In the genomic region with DNA sequence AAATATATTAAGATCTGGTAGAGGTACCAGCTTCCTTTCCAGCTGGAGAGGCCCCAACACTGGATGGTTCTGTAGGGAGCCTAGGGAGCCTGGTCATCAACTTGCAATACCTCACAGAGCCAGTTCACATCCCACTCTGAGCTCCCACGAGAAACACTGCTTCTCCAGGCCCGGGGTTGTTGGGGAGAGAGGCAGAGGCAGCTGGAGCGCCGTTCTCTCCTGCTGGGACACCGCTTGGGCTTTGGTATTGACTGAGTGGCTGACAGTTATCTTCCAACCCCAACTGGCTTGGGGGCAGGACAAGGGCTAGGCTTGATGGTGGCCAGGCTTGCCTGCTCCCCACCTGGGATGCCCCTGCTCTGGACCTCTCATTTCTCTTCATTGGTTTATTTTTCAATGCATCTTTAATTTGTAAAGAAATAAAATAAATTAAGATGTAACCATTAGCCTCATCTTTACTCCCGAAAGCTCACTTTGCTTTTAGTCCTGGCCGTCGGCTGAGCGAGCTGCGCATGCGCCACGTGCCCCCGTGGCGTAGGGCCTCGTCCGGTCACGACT, we compare ENCODE assay signal across 1 cellular context.
TF ChIP-seq lines count a peak whose summit lies in the region.

No MANE protein-coding gene starts in this region.

TF ChIP-seq in GM12878, 131 proteins besides CTCF, POLR2A, EP300 and RAD21:
- 0 out of 2 replicates have a peak, but pooled peaks have one; percentile 75 for TF ChIP-seq HDGF (IDR thresholded peaks at IDR 0.05)
- TF ChIP-seq, protein P1, sequence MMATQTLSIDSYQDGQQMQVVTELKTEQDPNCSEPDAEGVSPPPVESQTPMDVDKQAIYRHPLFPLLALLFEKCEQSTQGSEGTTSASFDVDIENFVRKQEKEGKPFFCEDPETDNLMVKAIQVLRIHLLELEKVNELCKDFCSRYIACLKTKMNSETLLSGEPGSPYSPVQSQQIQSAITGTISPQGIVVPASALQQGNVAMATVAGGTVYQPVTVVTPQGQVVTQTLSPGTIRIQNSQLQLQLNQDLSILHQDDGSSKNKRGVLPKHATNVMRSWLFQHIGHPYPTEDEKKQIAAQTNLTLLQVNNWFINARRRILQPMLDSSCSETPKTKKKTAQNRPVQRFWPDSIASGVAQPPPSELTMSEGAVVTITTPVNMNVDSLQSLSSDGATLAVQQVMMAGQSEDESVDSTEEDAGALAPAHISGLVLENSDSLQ (IDR thresholded peaks at IDR 0.05), result no peak
- TF ChIP-seq, protein P2, sequence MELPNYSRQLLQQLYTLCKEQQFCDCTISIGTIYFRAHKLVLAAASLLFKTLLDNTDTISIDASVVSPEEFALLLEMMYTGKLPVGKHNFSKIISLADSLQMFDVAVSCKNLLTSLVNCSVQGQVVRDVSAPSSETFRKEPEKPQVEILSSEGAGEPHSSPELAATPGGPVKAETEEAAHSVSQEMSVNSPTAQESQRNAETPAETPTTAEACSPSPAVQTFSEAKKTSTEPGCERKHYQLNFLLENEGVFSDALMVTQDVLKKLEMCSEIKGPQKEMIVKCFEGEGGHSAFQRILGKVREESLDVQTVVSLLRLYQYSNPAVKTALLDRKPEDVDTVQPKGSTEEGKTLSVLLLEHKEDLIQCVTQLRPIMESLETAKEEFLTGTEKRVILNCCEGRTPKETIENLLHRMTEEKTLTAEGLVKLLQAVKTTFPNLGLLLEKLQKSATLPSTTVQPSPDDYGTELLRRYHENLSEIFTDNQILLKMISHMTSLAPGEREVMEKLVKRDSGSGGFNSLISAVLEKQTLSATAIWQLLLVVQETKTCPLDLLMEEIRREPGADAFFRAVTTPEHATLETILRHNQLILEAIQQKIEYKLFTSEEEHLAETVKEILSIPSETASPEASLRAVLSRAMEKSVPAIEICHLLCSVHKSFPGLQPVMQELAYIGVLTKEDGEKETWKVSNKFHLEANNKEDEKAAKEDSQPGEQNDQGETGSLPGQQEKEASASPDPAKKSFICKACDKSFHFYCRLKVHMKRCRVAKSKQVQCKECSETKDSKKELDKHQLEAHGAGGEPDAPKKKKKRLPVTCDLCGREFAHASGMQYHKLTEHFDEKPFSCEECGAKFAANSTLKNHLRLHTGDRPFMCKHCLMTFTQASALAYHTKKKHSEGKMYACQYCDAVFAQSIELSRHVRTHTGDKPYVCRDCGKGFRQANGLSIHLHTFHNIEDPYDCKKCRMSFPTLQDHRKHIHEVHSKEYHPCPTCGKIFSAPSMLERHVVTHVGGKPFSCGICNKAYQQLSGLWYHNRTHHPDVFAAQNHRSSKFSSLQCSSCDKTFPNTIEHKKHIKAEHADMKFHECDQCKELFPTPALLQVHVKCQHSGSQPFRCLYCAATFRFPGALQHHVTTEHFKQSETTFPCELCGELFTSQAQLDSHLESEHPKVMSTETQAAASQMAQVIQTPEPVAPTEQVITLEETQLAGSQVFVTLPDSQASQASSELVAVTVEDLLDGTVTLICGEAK (IDR thresholded peaks at IDR 0.05; ENCODE audit: borderline replicate concordance), result 0 out of 2 replicates have a peak, but pooled peaks have one; percentile 6
- TF ChIP-seq NRF1 (conservative IDR thresholded peaks at IDR 0.05; ENCODE audit: low read depth, low read length), result peak; percentile 89
